8 cellular contexts compared by ENCODE assay signal in the genomic region with DNA sequence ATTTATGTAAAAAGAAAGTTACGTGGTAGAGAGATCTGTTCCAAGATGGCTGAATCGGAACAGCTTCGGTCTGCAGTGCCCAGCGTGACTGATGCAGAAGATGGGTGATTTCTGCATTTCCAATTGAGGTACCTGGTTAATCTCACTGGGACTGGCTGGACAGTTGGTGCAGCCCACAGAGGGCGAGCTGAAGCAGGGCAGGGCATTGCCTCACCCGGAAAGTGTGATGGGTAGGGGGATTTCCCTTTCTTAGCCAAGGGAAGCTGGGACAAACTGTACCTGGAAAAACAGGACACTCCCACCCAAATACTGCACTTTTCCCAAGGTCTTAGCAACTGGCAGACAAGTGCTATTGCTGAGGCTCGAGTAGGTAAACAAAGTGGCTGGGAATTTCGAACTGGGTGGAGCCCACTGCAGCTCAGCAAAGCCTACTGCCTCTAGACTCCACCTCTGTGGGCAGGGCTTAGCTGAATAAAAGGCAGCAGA. TPM values are rescaled to one million over a fixed set of nuclear protein-coding genes. Genes with fewer than 3 reads are reported as not detected.
DNase-seq lines count a peak whose midpoint lies in the region; ATAC-seq and TF ChIP-seq lines count a peak whose summit lies in the region.

No MANE protein-coding gene starts in this region.

- no peaks in the 10 kb centered on the region for H3K27me3 ChIP-seq in GM06990 (replicated peaks; ENCODE audit: control insufficient read depth, insufficient read depth, low read length)

- peak overlapping the region; percentile 71 for H3K4me3 Mint-ChIP-seq in activated naive CD8-positive, alpha-beta T cell treated with anti-CD3 and anti-CD28 coated beads for 36 hours
- peak overlapping the region; percentile 77 to 96 (median 87) for H3K4me3 Mint-ChIP-seq in naive thymus-derived CD8-positive, alpha-beta T cell

- DNase-seq in GM06990 (ENCODE audit: extremely low read depth, insufficient read length) (no peak), retina (no peak), NCI-H82 (lab: John Stamatoyannopoulos, UW) (no peak)
- DNase-seq in activated naive CD8-positive, alpha-beta T cell treated with anti-CD3 and anti-CD28 coated beads for 36 hours = peak; percentile 7
- peak in 1 of 10 donors; percentile 6 for DNase-seq in naive thymus-derived CD8-positive, alpha-beta T cell

- no peaks in the 10 kb centered on the region for H3K36me3 ChIP-seq in GM06990 (ENCODE audit: control insufficient read depth, insufficient read depth, low read length)

- peaks cover 2% of the 10 kb centered on the region for H3K36me3 Mint-ChIP-seq in activated naive CD8-positive, alpha-beta T cell treated with anti-CD3 and anti-CD28 coated beads for 36 hours
- no peaks in the 10 kb centered on the region for H3K36me3 Mint-ChIP-seq in naive thymus-derived CD8-positive, alpha-beta T cell

- peak; percentile 36 for ATAC-seq in HG03442 (IDR thresholded peaks at IDR 0.05; ENCODE audit: unreplicated experiment)
- peak; percentile 55 to 56 for ATAC-seq in naive thymus-derived CD8-positive, alpha-beta T cell
- ATAC-seq in GM21381 (IDR thresholded peaks at IDR 0.05; ENCODE audit: unreplicated experiment) = no peak
- no peak for ATAC-seq in HG03159 (IDR thresholded peaks at IDR 0.05; ENCODE audit: unreplicated experiment)

- peaks cover 6% of the 10 kb centered on the region for H3K9me3 Mint-ChIP-seq in activated naive CD8-positive, alpha-beta T cell treated with anti-CD3 and anti-CD28 coated beads for 36 hours
- peaks cover 0 to 9% (median 0%) of the 10 kb centered on the region in 9 donors for H3K9me3 Mint-ChIP-seq in naive thymus-derived CD8-positive, alpha-beta T cell

- peak overlapping the region; percentile 57 for H3K4me3 ChIP-seq in GM06990 (replicated peaks; ENCODE audit: low read depth, low read length)

- peaks cover 12% of the 10 kb centered on the region for H3K27me3 Mint-ChIP-seq in activated naive CD8-positive, alpha-beta T cell treated with anti-CD3 and anti-CD28 coated beads for 36 hours
- peaks cover 6 to 30% (median 17%) of the 10 kb centered on the region in 5 donors for H3K27me3 Mint-ChIP-seq in naive thymus-derived CD8-positive, alpha-beta T cell

- no peak for TF ChIP-seq CTCF in GM06990 (IDR thresholded peaks at IDR 0.05; ENCODE audit: insufficient read depth, low read length, poor library complexity, severe bottlenecking)

- POLR2A ChIA-PET in naive thymus-derived CD8-positive, alpha-beta T cell (lab: Charles Lee) = interaction anchor here (0.7 to 1.5 kb wide), 2 partner anchors 50 to 368 kb away, joined by 3 to 4 read pairs; partner anchors contain the start of gene DMXL1

- H3K27ac Mint-ChIP-seq in activated naive CD8-positive, alpha-beta T cell treated with anti-CD3 and anti-CD28 coated beads for 36 hours = peak overlapping the region; percentile 69
- H3K27ac Mint-ChIP-seq in naive thymus-derived CD8-positive, alpha-beta T cell = peak overlapping the region; percentile 32 to 93 (median 86)

- peaks cover 16% of the 10 kb centered on the region for H3K4me1 Mint-ChIP-seq in activated naive CD8-positive, alpha-beta T cell treated with anti-CD3 and anti-CD28 coated beads for 36 hours
- peaks cover 5 to 21% (median 11%) of the 10 kb centered on the region in 4 donors for H3K4me1 Mint-ChIP-seq in naive thymus-derived CD8-positive, alpha-beta T cell

RNA-seq across cellular contexts. Expression of gene HSD17B4, which starts 13.1 kb away (rescaled TPM):
- 10 to 100 TPM; 68.3 to 74.2 TPM for total RNA-seq in activated naive CD8-positive, alpha-beta T cell treated with anti-CD3 and anti-CD28 coated beads for 36 hours
- total RNA-seq in naive thymus-derived CD8-positive, alpha-beta T cell = 10 to 100 TPM; 49.4 to 51.7 TPM
- 10 to 100 TPM; 43.3 to 64.9 (median 47.3) TPM for polyA plus RNA-seq in naive thymus-derived CD8-positive, alpha-beta T cell

Comparison
In these comparisons a context has a peak if more than half of its experiments do, and no peak if none do; other contexts are left out.
1. ATAC-seq: peak in HG03442 (single experiment) and naive thymus-derived CD8-positive, alpha-beta T cell (2 of 2); none in GM21381 (single experiment) and HG03159 (single experiment).